In the genomic region with DNA sequence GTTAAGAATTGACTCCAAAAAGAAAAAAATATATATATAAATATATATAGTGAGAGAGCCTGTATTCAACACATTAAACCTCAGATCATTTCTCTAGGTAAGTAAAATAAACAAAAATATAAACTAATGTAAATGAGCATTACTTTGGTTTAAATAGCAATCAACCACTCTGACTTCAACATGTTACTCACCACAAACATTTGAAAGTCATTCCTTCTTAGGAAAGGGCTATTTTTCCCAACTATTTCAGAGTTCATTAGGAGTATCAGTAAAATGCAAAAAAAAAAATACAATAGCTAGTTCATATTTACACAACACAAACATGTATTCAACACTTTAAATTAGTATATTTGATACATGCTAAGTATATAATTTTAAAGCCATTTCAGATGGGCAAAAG, we compare ENCODE assay signal across 22 cellular contexts.
"Had no signal": no experiment of that assay in that cellular context is flagged by ENCODE, and none has a peak within 500 bp of the region (broad histone marks: within the 10 kb centered on the region; RNA-seq: fewer than 3 reads in every experiment).

No MANE protein-coding gene starts in this region.

- DNase-seq: activated CD4-positive, alpha-beta T cell treated with anti-CD3 and anti-CD28 coated beads for 4 hours; activated CD4-positive, alpha-beta T cell treated with anti-CD3 and anti-CD28 coated beads, Interleukin-2, amount 50 U/mL, for 4 hours; activated CD8-positive, alpha-beta memory T cell treated with anti-CD3 and anti-CD28 coated beads, Interleukin-2, amount 50 U/mL, for 48 hours; activated CD8-positive, alpha-beta T cell treated with anti-CD3 and anti-CD28 coated beads, Interleukin-2, amount 10 ng/mL, durations not matched to agents 7 days and 5 days; activated effector memory CD4-positive, alpha-beta T cell treated with Interleukin-2 at 50 U/mL for 16 hours; activated naive CD4-positive, alpha-beta T cell; activated naive CD8-positive, alpha-beta T cell treated with anti-CD3 and anti-CD28 coated beads, Interleukin-2, amount 50 U/mL, for 24 hours; activated T-cell treated with anti-CD3 and anti-CD28 coated beads, Interleukin-2, amount 50 U/mL, for 1 hour; amygdala; MG63; MV-4-11; NCI-H1092 treated with DMSO at 0.1 percent for 48 hours; NCI-H1417 treated with DMSO at 0.1 percent for 48 hours; NCI-H1694 treated with DMSO at 0.1 percent for 48 hours; NCI-H2029 treated with DMSO at 0.1 percent for 48 hours; NCI-H510A treated with DMSO at 0.1 percent for 48 hours; PC-3; SHP77; SW 1271 had no signal

- H3K9me3 ChIP-seq: MG63, SJSA1 had no signal

- H3K27ac ChIP-seq: coronary artery, SJSA1 had no signal

- FAIRE-seq: RCC 7860 had no signal

- H3K4me3 ChIP-seq: coronary artery, MG63, SJSA1 had no signal

- H3K36me3 ChIP-seq: MG63, SJSA1 had no signal

- H3K27me3 ChIP-seq: MG63, SJSA1 had no signal
